Comparison of ENCODE assay signal across 17 cellular contexts in genomic region chr7:140215281-140215680, GRCh38. TPM values are rescaled to one million over a fixed set of nuclear protein-coding genes. Genes with fewer than 3 reads are reported as not detected.
DNase-seq lines count a peak whose midpoint lies in the region; ATAC-seq and TF ChIP-seq lines count a peak whose summit lies in the region.
"Had no signal": no experiment of that assay in that cellular context is flagged by ENCODE, and none has a peak within 500 bp of the region (broad histone marks: within the 10 kb centered on the region; RNA-seq: fewer than 3 reads in every experiment).

No MANE protein-coding gene starts in this region.

- no peaks in the 10 kb centered on the region for H3K36me3 Mint-ChIP-seq in activated naive CD4-positive, alpha-beta T cell treated with anti-CD3 and anti-CD28 coated beads for 36 hours (ENCODE audit: low read depth)
- peaks cover 14% of the 10 kb centered on the region for H3K36me3 Mint-ChIP-seq in activated naive CD4-positive, alpha-beta T cell treated with anti-CD3 and anti-CD28 coated beads, Interleukin-2, amount 10 ng/mL, durations not matched to agents 7 days and 5 days
- peaks cover 7% of the 10 kb centered on the region for H3K36me3 Mint-ChIP-seq in T-helper 2 cell treated with Interferon-gamma antibody and Interleukin-4, amounts not matched to agents 5 μg/mL and 100 μg/mL, for 36 hours (ENCODE audit: low read depth)
- H3K36me3 Mint-ChIP-seq in central memory CD8-positive, alpha-beta T cell (ENCODE audit: insufficient read depth), result no peaks in the 10 kb centered on the region
- H3K36me3 Mint-ChIP-seq in type B pancreatic cell, result no peaks in the 10 kb centered on the region

- H3K4me3 Mint-ChIP-seq in activated naive CD4-positive, alpha-beta T cell treated with anti-CD3 and anti-CD28 coated beads for 36 hours, result no peak overlapping the region
- no peak overlapping the region for H3K4me3 Mint-ChIP-seq in activated naive CD4-positive, alpha-beta T cell treated with anti-CD3 and anti-CD28 coated beads, Interleukin-2, amount 10 ng/mL, durations not matched to agents 7 days and 5 days
- peak overlapping the region; percentile 32 for H3K4me3 Mint-ChIP-seq in T-helper 2 cell treated with Interferon-gamma antibody and Interleukin-4, amounts not matched to agents 5 μg/mL and 100 μg/mL, for 36 hours
- H3K4me3 Mint-ChIP-seq in central memory CD8-positive, alpha-beta T cell, result no peak overlapping the region
- no peak overlapping the region for H3K4me3 Mint-ChIP-seq in type B pancreatic cell

- H3K27ac Mint-ChIP-seq in activated naive CD4-positive, alpha-beta T cell treated with anti-CD3 and anti-CD28 coated beads for 36 hours, result peak overlapping the region; percentile 6
- H3K27ac Mint-ChIP-seq in activated naive CD4-positive, alpha-beta T cell treated with anti-CD3 and anti-CD28 coated beads, Interleukin-2, amount 10 ng/mL, durations not matched to agents 7 days and 5 days, result no peak overlapping the region
- peak overlapping the region; percentile 71 for H3K27ac Mint-ChIP-seq in T-helper 2 cell treated with Interferon-gamma antibody and Interleukin-4, amounts not matched to agents 5 μg/mL and 100 μg/mL, for 36 hours
- H3K27ac Mint-ChIP-seq in central memory CD8-positive, alpha-beta T cell (ENCODE audit: low read depth), result peak overlapping the region; percentile 5
- no peak overlapping the region for H3K27ac Mint-ChIP-seq in type B pancreatic cell

- CTCF ChIA-PET in activated naive CD4-positive, alpha-beta T cell treated with anti-CD3 and anti-CD28 coated beads for 36 hours (lab: Charles Lee), result no interaction called here
- CTCF ChIA-PET in activated naive CD4-positive, alpha-beta T cell treated with anti-CD3 and anti-CD28 coated beads, Interleukin-2, amount 10 ng/mL, durations not matched to agents 7 days and 5 days (lab: Charles Lee), result interaction anchor here (1.4 kb wide), 1 partner anchor 15 kb away, joined by 4 read pairs; no protein-coding TSS in a partner anchor

- H3K4me1 Mint-ChIP-seq in activated naive CD4-positive, alpha-beta T cell treated with anti-CD3 and anti-CD28 coated beads for 36 hours (ENCODE audit: low read depth), result peaks cover 54% of the 10 kb centered on the region
- peaks cover 52% of the 10 kb centered on the region for H3K4me1 Mint-ChIP-seq in activated naive CD4-positive, alpha-beta T cell treated with anti-CD3 and anti-CD28 coated beads, Interleukin-2, amount 10 ng/mL, durations not matched to agents 7 days and 5 days
- peaks cover 47% of the 10 kb centered on the region for H3K4me1 Mint-ChIP-seq in T-helper 2 cell treated with Interferon-gamma antibody and Interleukin-4, amounts not matched to agents 5 μg/mL and 100 μg/mL, for 36 hours (ENCODE audit: low read depth)
- peaks cover 41% of the 10 kb centered on the region for H3K4me1 Mint-ChIP-seq in central memory CD8-positive, alpha-beta T cell
- no peaks in the 10 kb centered on the region for H3K4me1 Mint-ChIP-seq in type B pancreatic cell (ENCODE audit: unreplicated experiment)

- H3K9me3 Mint-ChIP-seq in activated naive CD4-positive, alpha-beta T cell treated with anti-CD3 and anti-CD28 coated beads for 36 hours, result peaks cover 12% of the 10 kb centered on the region
- peaks cover 23% of the 10 kb centered on the region for H3K9me3 Mint-ChIP-seq in activated naive CD4-positive, alpha-beta T cell treated with anti-CD3 and anti-CD28 coated beads, Interleukin-2, amount 10 ng/mL, durations not matched to agents 7 days and 5 days
- H3K9me3 Mint-ChIP-seq in T-helper 2 cell treated with Interferon-gamma antibody and Interleukin-4, amounts not matched to agents 5 μg/mL and 100 μg/mL, for 36 hours, result peaks cover 22% of the 10 kb centered on the region
- H3K9me3 Mint-ChIP-seq in central memory CD8-positive, alpha-beta T cell, result peaks cover 5% of the 10 kb centered on the region
- H3K9me3 Mint-ChIP-seq in type B pancreatic cell, result peaks cover 14% of the 10 kb centered on the region

- H3K27me3 Mint-ChIP-seq in activated naive CD4-positive, alpha-beta T cell treated with anti-CD3 and anti-CD28 coated beads for 36 hours (ENCODE audit: low read depth), result no peaks in the 10 kb centered on the region
- H3K27me3 Mint-ChIP-seq in activated naive CD4-positive, alpha-beta T cell treated with anti-CD3 and anti-CD28 coated beads, Interleukin-2, amount 10 ng/mL, durations not matched to agents 7 days and 5 days, result no peaks in the 10 kb centered on the region
- H3K27me3 Mint-ChIP-seq in T-helper 2 cell treated with Interferon-gamma antibody and Interleukin-4, amounts not matched to agents 5 μg/mL and 100 μg/mL, for 36 hours (ENCODE audit: low read depth), result no peaks in the 10 kb centered on the region
- no peaks in the 10 kb centered on the region for H3K27me3 Mint-ChIP-seq in central memory CD8-positive, alpha-beta T cell
- peaks cover 4% of the 10 kb centered on the region for H3K27me3 Mint-ChIP-seq in type B pancreatic cell

- ATAC-seq in central memory CD8-positive, alpha-beta T cell (replicated peaks; ENCODE audit: extremely low read depth, poor library complexity, severe bottlenecking), result no peak
- ATAC-seq: HCT116 had no signal

- DNase-seq in activated naive CD4-positive, alpha-beta T cell treated with anti-CD3 and anti-CD28 coated beads for 36 hours, result peak; percentile 20
- no peak for DNase-seq in activated naive CD4-positive, alpha-beta T cell treated with anti-CD3 and anti-CD28 coated beads, Interleukin-2, amount 10 ng/mL, durations not matched to agents 7 days and 5 days
- DNase-seq in T-helper 2 cell treated with Interferon-gamma antibody and Interleukin-4, amounts not matched to agents 5 μg/mL and 100 μg/mL, for 36 hours (ENCODE audit: low spot score), result no peak
- no peak for DNase-seq in central memory CD8-positive, alpha-beta T cell (ENCODE audit: low spot score in 2 of 2)
- DNase-seq in Kasumi-1 (lab: John Stamatoyannopoulos, UW), result no peak
- no peak for DNase-seq in islet precursor cell
- no peak for DNase-seq in type B pancreatic cell (ENCODE audit: extremely low spot score, unreplicated experiment)
- DNase-seq: DMS153, EL, GM23248, NCI-H1436, NCI-H2029, NCI-H2171 treated with DMSO at 0.1 percent for 48 hours, NCI-H446 treated with DMSO at 0.1 percent for 48 hours, RPMI8226, SIG-M5 had no signal

- TF ChIP-seq CTCF in type B pancreatic cell (conservative IDR thresholded peaks at IDR 0.05), result no peak

- intact Hi-C loops in activated naive CD4-positive, alpha-beta T cell treated with anti-CD3 and anti-CD28 coated beads for 36 hours (cut with micrococcal nuclease), result no loop called here

RNA-seq across cellular contexts. Expression of gene KDM7A, which starts 38.5 kb away (rescaled TPM):
- total RNA-seq in activated naive CD4-positive, alpha-beta T cell treated with anti-CD3 and anti-CD28 coated beads for 36 hours, result 10 to 100 TPM; 27.4 to 29.3 TPM
- 7.5 and 9.3 TPM in 2 replicates for total RNA-seq in type B pancreatic cell (ENCODE audit: low replicate concordance)

Comparison
In these comparisons a context has a peak if more than half of its experiments do, and no peak if none do; other contexts are left out.
1. H3K27ac Mint-ChIP-seq: peak in activated naive CD4-positive, alpha-beta T cell treated with anti-CD3 and anti-CD28 coated beads for 36 hours (single experiment), T-helper 2 cell treated with Interferon-gamma antibody and Interleukin-4, amounts not matched to agents 5 μg/mL and 100 μg/mL, for 36 hours (single experiment) and central memory CD8-positive, alpha-beta T cell (single experiment); none in activated naive CD4-positive, alpha-beta T cell treated with anti-CD3 and anti-CD28 coated beads, Interleukin-2, amount 10 ng/mL, durations not matched to agents 7 days and 5 days (single experiment) and type B pancreatic cell (single experiment).